ENCODE assay signal across 1 cellular context in genomic region chr2:57407742-57408343, GRCh38.
TF ChIP-seq lines count a peak whose summit lies in the region.

No MANE protein-coding gene starts in this region.

TF ChIP-seq in GM23338, 12 proteins besides CTCF, POLR2A, EP300 and RAD21:
- no peak for TF ChIP-seq ZNF462 (CRISPR knock-in tag; IDR thresholded peaks at IDR 0.05)
- TF ChIP-seq STAT1 (IDR thresholded peaks at IDR 0.05; ENCODE audit: unreplicated experiment), result no peak
- no peak for TF ChIP-seq NANOG (IDR thresholded peaks at IDR 0.05; ENCODE audit: borderline replicate concordance)
- no peak for TF ChIP-seq POLR2AphosphoS5 (IDR thresholded peaks at IDR 0.05; ENCODE audit: low read depth)
- no peak for TF ChIP-seq ETS1 (IDR thresholded peaks at IDR 0.05)
- no peak for TF ChIP-seq ZNF331 (CRISPR knock-in tag; IDR thresholded peaks at IDR 0.05; ENCODE audit: low read depth)
- TF ChIP-seq JUNB (IDR thresholded peaks at IDR 0.05; ENCODE audit: unreplicated experiment), result no peak
- TF ChIP-seq CREB1 (CRISPR knock-in tag; IDR thresholded peaks at IDR 0.05; ENCODE audit: low read depth), result no peak
- TF ChIP-seq ZNF114 (CRISPR knock-in tag; IDR thresholded peaks at IDR 0.05), result no peak
- no peak for TF ChIP-seq EZH2phosphoT487 (IDR thresholded peaks at IDR 0.05; ENCODE audit: unreplicated experiment)
- no peak for TF ChIP-seq REST (IDR thresholded peaks at IDR 0.05; ENCODE audit: unreplicated experiment)
- TF ChIP-seq EZH2 (IDR thresholded peaks at IDR 0.05; ENCODE audit: low read depth, unreplicated experiment), result no peak
TF ChIP-seq in GM23338: peak in this region for 0.
